Comparison of ENCODE assay signal across 14 cellular contexts in genomic region chr6:35356391-35356790, GRCh38.
"Had no signal": no experiment of that assay in that cellular context is flagged by ENCODE, and none has a peak within 500 bp of the region (broad histone marks: within the 10 kb centered on the region; RNA-seq: fewer than 3 reads in every experiment).

No MANE protein-coding gene starts in this region.

- H3K27ac ChIP-seq: hepatocyte, left lung, right lobe of liver, spleen, stomach had no signal

- FAIRE-seq: astrocyte, colon, endometrium had no signal

- H3K27ac Mint-ChIP-seq: activated naive CD8-positive, alpha-beta T cell treated with anti-CD3 and anti-CD28 coated beads, Interleukin-2, amount 50 U/mL, for 24 hours; activated T-cell treated with anti-CD3 and anti-CD28 coated beads, Interleukin-2, amount 50 U/mL, for 24 hours had no signal

- H3K9me3 ChIP-seq: left lung, right lobe of liver, spleen, stomach had no signal

- DNase-seq: activated CD4-positive, alpha-beta T cell treated with anti-CD3 and anti-CD28 coated beads, Interleukin-2, amount 50 U/mL, for 4 hours; activated naive CD8-positive, alpha-beta T cell treated with anti-CD3 and anti-CD28 coated beads, Interleukin-2, amount 50 U/mL, for 24 hours; activated T-cell treated with anti-CD3 and anti-CD28 coated beads, Interleukin-2, amount 50 U/mL, for 24 hours; left lung; mammary epithelial cell; right lobe of liver; spleen; stimulated activated CD4-positive, alpha-beta T cell treated with anti-CD3 and anti-CD28 coated beads, Interleukin-1b, Interleukin-23, amount 100 ng/mL, for 48 hours; stomach; T1000 had no signal

- H3K27me3 ChIP-seq: hepatocyte, left lung, right lobe of liver, spleen, stomach had no signal

- H3K4me3 ChIP-seq: hepatocyte, left lung, right lobe of liver, spleen, stomach had no signal

- H3K27me3 Mint-ChIP-seq: activated naive CD8-positive, alpha-beta T cell treated with anti-CD3 and anti-CD28 coated beads, Interleukin-2, amount 50 U/mL, for 24 hours; activated T-cell treated with anti-CD3 and anti-CD28 coated beads, Interleukin-2, amount 50 U/mL, for 24 hours had no signal

- H3K4me3 Mint-ChIP-seq: activated naive CD8-positive, alpha-beta T cell treated with anti-CD3 and anti-CD28 coated beads, Interleukin-2, amount 50 U/mL, for 24 hours; activated T-cell treated with anti-CD3 and anti-CD28 coated beads, Interleukin-2, amount 50 U/mL, for 24 hours had no signal

- ATAC-seq: activated naive CD8-positive, alpha-beta T cell treated with anti-CD3 and anti-CD28 coated beads, Interleukin-2, amount 50 U/mL, for 24 hours; left lung; right lobe of liver had no signal
